ENCODE assay signal across 8 cellular contexts in genomic region chr10:93199221-93199681, GRCh38.
DNase-seq lines count a peak whose midpoint lies in the region; ATAC-seq and TF ChIP-seq lines count a peak whose summit lies in the region.

No MANE protein-coding gene starts in this region.

- peak overlapping the region; percentile 31 for H3K4me3 Mint-ChIP-seq in activated naive CD4-positive, alpha-beta T cell treated with anti-CD3 and anti-CD28 coated beads, Interleukin-2, amount 50 U/mL, for 24 hours

- peaks cover 15% of the 10 kb centered on the region for H3K4me1 Mint-ChIP-seq in activated naive CD4-positive, alpha-beta T cell treated with anti-CD3 and anti-CD28 coated beads, Interleukin-2, amount 50 U/mL, for 24 hours

- H3K4me3 ChIP-seq in astrocyte of the spinal cord (ENCODE audit: low read depth, low read length) = peak overlapping the region; percentile 27

- in situ Hi-C loops in astrocyte of the spinal cord (cut with HindIII; ENCODE audit: low sequenced_read_pairs) = no loop called here

- H3K36me3 Mint-ChIP-seq in activated naive CD4-positive, alpha-beta T cell treated with anti-CD3 and anti-CD28 coated beads, Interleukin-2, amount 50 U/mL, for 24 hours = no peaks in the 10 kb centered on the region
- no peaks in the 10 kb centered on the region for H3K36me3 Mint-ChIP-seq in activated naive CD4-positive, alpha-beta T cell treated with anti-CD3 and anti-CD28 coated beads, Interleukin-2, amount 50 U/mL, for 72 hours

- no peak for TF ChIP-seq CTCF in astrocyte of the spinal cord (IDR thresholded peaks at IDR 0.05; ENCODE audit: low read depth, low read length)

- H3K9me3 Mint-ChIP-seq in activated naive CD4-positive, alpha-beta T cell treated with anti-CD3 and anti-CD28 coated beads, Interleukin-2, amount 50 U/mL, for 24 hours = no peaks in the 10 kb centered on the region
- H3K9me3 Mint-ChIP-seq in activated naive CD4-positive, alpha-beta T cell treated with anti-CD3 and anti-CD28 coated beads, Interleukin-2, amount 50 U/mL, for 72 hours = no peaks in the 10 kb centered on the region

- H3K27ac Mint-ChIP-seq in activated naive CD4-positive, alpha-beta T cell treated with anti-CD3 and anti-CD28 coated beads, Interleukin-2, amount 50 U/mL, for 24 hours = no peak overlapping the region
- H3K27ac Mint-ChIP-seq in activated naive CD4-positive, alpha-beta T cell treated with anti-CD3 and anti-CD28 coated beads, Interleukin-2, amount 50 U/mL, for 72 hours = no peak overlapping the region

- DNase-seq in activated naive CD4-positive, alpha-beta T cell treated with Interleukin-2 at 50 U/mL for 16 hours = no peak
- DNase-seq in astrocyte of the spinal cord (ENCODE audit: low read depth, low spot score) (peak; percentile 76), left colon (peak; percentile 74 to 81), stromal cell of bone marrow (ENCODE audit: low read depth) (peak; percentile 53)
- no peak for DNase-seq in activated naive CD4-positive, alpha-beta T cell treated with anti-CD3 and anti-CD28 coated beads, Interleukin-2, amount 50 U/mL, for 72 hours (ENCODE audit: low spot score in 2 of 2)
- no peak for DNase-seq in stimulated activated CD4-positive, alpha-beta T cell treated with anti-CD3 and anti-CD28 coated beads, Interleukin-4, amount 100 ng/mL, for 24 hours

- intact Hi-C loops in left colon (cut with DNase I, micrococcal nuclease) = no loop called here

- ATAC-seq in left colon (peak; percentile 94), GM18870 (IDR thresholded peaks at IDR 0.05; ENCODE audit: unreplicated experiment) (no peak)
- ATAC-seq in activated naive CD4-positive, alpha-beta T cell treated with anti-CD3 and anti-CD28 coated beads, Interleukin-2, amount 50 U/mL, for 72 hours = no peak

- peaks cover 7% of the 10 kb centered on the region for H3K27me3 Mint-ChIP-seq in activated naive CD4-positive, alpha-beta T cell treated with anti-CD3 and anti-CD28 coated beads, Interleukin-2, amount 50 U/mL, for 24 hours

Comparison
In these comparisons a context has a peak if more than half of its experiments do, and no peak if none do; other contexts are left out.
1. DNase-seq: peak in astrocyte of the spinal cord (single experiment), left colon (2 of 2) and stromal cell of bone marrow (single experiment); none in activated naive CD4-positive, alpha-beta T cell treated with Interleukin-2 at 50 U/mL for 16 hours (single experiment), activated naive CD4-positive, alpha-beta T cell treated with anti-CD3 and anti-CD28 coated beads, Interleukin-2, amount 50 U/mL, for 72 hours (0 of 2) and stimulated activated CD4-positive, alpha-beta T cell treated with anti-CD3 and anti-CD28 coated beads, Interleukin-4, amount 100 ng/mL, for 24 hours (single experiment).